Comparison of ENCODE assay signal across 1 cellular context in genomic region chr20:44447827-44448419, GRCh38.
TF ChIP-seq lines count a peak whose summit lies in the region.

No MANE protein-coding gene starts in this region.

TF ChIP-seq in HepG2, 621 proteins besides CTCF, POLR2A, EP300 and RAD21 (continued from another document and continues in another):
- TF ChIP-seq ZNF609 (CRISPR knock-in tag; IDR thresholded peaks at IDR 0.05; ENCODE audit: borderline replicate concordance) (0 out of 2 replicates have a peak, but pooled peaks have one; percentile 40), NONO (IDR thresholded peaks at IDR 0.05) (no peak), NONO (CRISPR knock-in tag; conservative IDR thresholded peaks at IDR 0.05) (0 out of 2 replicates have a peak, but pooled peaks have one; percentile 38), HNF4G (IDR thresholded peaks at IDR 0.05; ENCODE audit: borderline replicate concordance, low read depth, low read length) (peak; percentile 46), HNF4G (CRISPR knock-in tag; IDR thresholded peaks at IDR 0.05; ENCODE audit: borderline replicate concordance, low read depth) (0 out of 2 replicates have a peak, but pooled peaks have one; percentile 23), ZNF639 (CRISPR knock-in tag; conservative IDR thresholded peaks at IDR 0.05) (no peak), ZNF33A (CRISPR knock-in tag; IDR thresholded peaks at IDR 0.05; ENCODE audit: borderline replicate concordance) (no peak), SETDB1 (CRISPR knock-in tag; IDR thresholded peaks at IDR 0.05; ENCODE audit: borderline replicate concordance) (no peak), FOXM1 (CRISPR knock-in tag; IDR thresholded peaks at IDR 0.05) (no peak), CEBPG (CRISPR knock-in tag; IDR thresholded peaks at IDR 0.05) (no peak), ZFY (CRISPR knock-in tag; IDR thresholded peaks at IDR 0.05) (no peak), ZBTB1 (CRISPR knock-in tag; IDR thresholded peaks at IDR 0.05; ENCODE audit: borderline replicate concordance) (no peak), SMYD3 (CRISPR knock-in tag; IDR thresholded peaks at IDR 0.05) (no peak), MEIS2 (CRISPR knock-in tag; IDR thresholded peaks at IDR 0.05) (0 out of 2 replicates have a peak, but pooled peaks have one; percentile 52), ZNF749 (CRISPR knock-in tag; IDR thresholded peaks at IDR 0.05; ENCODE audit: borderline replicate concordance) (no peak), MLXIP (CRISPR knock-in tag; IDR thresholded peaks at IDR 0.05; ENCODE audit: borderline replicate concordance) (no peak), MBD4 (IDR thresholded peaks at IDR 0.05; ENCODE audit: borderline replicate concordance, low read length) (no peak), KDM2A (CRISPR knock-in tag; IDR thresholded peaks at IDR 0.05; ENCODE audit: borderline replicate concordance, low read depth) (no peak), CEBPZ (IDR thresholded peaks at IDR 0.05; ENCODE audit: low read length) (no peak), ZNF362 (CRISPR knock-in tag; IDR thresholded peaks at IDR 0.05; ENCODE audit: borderline replicate concordance) (no peak), TCF7 (IDR thresholded peaks at IDR 0.05; ENCODE audit: low read depth) (no peak), ZFP36L2 (CRISPR knock-in tag; IDR thresholded peaks at IDR 0.05) (no peak), ISX (CRISPR knock-in tag; conservative IDR thresholded peaks at IDR 0.05) (no peak), ZNF232 (CRISPR knock-in tag; IDR thresholded peaks at IDR 0.05; ENCODE audit: borderline replicate concordance) (no peak), HIC2 (CRISPR knock-in tag; IDR thresholded peaks at IDR 0.05; ENCODE audit: low read depth) (peak; percentile 66; the same call in 1 of the 2 replicates), NFKBIZ (CRISPR knock-in tag; IDR thresholded peaks at IDR 0.05) (no peak), ZNF75D (CRISPR knock-in tag; IDR thresholded peaks at IDR 0.05; ENCODE audit: borderline replicate concordance) (no peak), NCOA2 (CRISPR knock-in tag; IDR thresholded peaks at IDR 0.05) (no peak), ATF3 (CRISPR knock-in tag; IDR thresholded peaks at IDR 0.05) (no peak), ZNF234 (CRISPR knock-in tag; conservative IDR thresholded peaks at IDR 0.05) (no peak), ZNF768 (CRISPR knock-in tag; IDR thresholded peaks at IDR 0.05) (no peak), CCAR2 (optimal IDR thresholded peaks at IDR 0.05; ENCODE audit: low read depth, low read length) (peak; percentile 50), NRL (CRISPR knock-in tag; IDR thresholded peaks at IDR 0.05; ENCODE audit: borderline replicate concordance) (no peak), CBX5 (CRISPR knock-in tag; IDR thresholded peaks at IDR 0.05; ENCODE audit: borderline replicate concordance) (0 out of 2 replicates have a peak, but pooled peaks have one; percentile 32), ZNF552 (CRISPR knock-in tag; IDR thresholded peaks at IDR 0.05; ENCODE audit: borderline replicate concordance) (no peak), ZBTB46 (CRISPR knock-in tag; IDR thresholded peaks at IDR 0.05; ENCODE audit: borderline replicate concordance) (no peak)
